25 cellular contexts compared by ENCODE assay signal in the genomic region with DNA sequence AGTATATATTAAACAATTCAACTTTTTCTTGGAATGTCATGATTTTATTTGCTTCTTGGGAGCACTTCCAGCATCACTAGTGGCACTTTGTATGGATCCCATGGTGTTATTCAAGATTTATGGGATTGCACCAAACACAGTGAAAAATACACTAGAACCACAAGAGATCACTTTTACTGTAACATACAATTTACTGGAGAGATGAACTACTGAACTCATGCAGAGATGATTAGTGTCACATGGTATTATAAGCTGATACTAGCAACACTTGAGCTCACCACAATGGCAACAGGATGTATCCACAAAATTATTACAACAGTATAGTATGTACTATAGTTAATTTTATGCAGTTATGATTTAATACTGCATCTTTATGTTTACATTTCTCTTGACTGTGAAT. TPM values are rescaled to one million over a fixed set of nuclear protein-coding genes. Genes with fewer than 3 reads are reported as not detected.
"Had no signal": no experiment of that assay in that cellular context is flagged by ENCODE, and none has a peak within 500 bp of the region (broad histone marks: within the 10 kb centered on the region; RNA-seq: fewer than 3 reads in every experiment).

No MANE protein-coding gene starts in this region.

- H3K9me3 ChIP-seq: SK-N-SH had no signal

- H3K4me3 Mint-ChIP-seq: T-cell; T-helper 1 cell treated with Interleukin-12 subunit alpha and Interleukin-12 subunit beta and Interleukin-4 antibody, amounts not matched to agents 30 μg/mL and 1 μg/mL, for 36 hours had no signal

- H3K4me1 Mint-ChIP-seq: T-cell had no signal

- DNase-seq: KBM-7; NCI-H1092; NCI-H1105 treated with DMSO at 0.1 percent for 48 hours; NCI-H1436 treated with DMSO at 0.1 percent for 48 hours; NCI-H1694; NCI-H2029; NCI-H2171; NCI-H446; NCI-H510A; NCI-H524 treated with DMSO at 0.1 percent for 48 hours; NCI-H69; NK-92 treated with Interleukin-12 subunit alpha and Interleukin-12 subunit beta, amount 100 ng/mL, for 24 hours; SHP77; SK-N-SH; SW 1271; T-cell had no signal

- H3K27ac ChIP-seq: RWPE1 had no signal

- H3K27ac Mint-ChIP-seq: T-cell; T-helper 1 cell treated with Interleukin-12 subunit alpha and Interleukin-12 subunit beta and Interleukin-4 antibody, amounts not matched to agents 30 μg/mL and 1 μg/mL, for 36 hours had no signal

RNA-seq across cellular contexts. Expression of a gene that starts 16.3 kb away (rescaled TPM):
- total RNA-seq: HT-29; LHCN-M2; MCF 10A; OCI-LY7; PC-3; SK-MEL-5; T-cell; T-helper 2 cell treated with Interferon-gamma antibody and Interleukin-4, amounts not matched to agents 100 ng/mL and 5 ng/mL, for 36 hours had no signal
